ENCODE assay signal across 8 cellular contexts in the genomic region with DNA sequence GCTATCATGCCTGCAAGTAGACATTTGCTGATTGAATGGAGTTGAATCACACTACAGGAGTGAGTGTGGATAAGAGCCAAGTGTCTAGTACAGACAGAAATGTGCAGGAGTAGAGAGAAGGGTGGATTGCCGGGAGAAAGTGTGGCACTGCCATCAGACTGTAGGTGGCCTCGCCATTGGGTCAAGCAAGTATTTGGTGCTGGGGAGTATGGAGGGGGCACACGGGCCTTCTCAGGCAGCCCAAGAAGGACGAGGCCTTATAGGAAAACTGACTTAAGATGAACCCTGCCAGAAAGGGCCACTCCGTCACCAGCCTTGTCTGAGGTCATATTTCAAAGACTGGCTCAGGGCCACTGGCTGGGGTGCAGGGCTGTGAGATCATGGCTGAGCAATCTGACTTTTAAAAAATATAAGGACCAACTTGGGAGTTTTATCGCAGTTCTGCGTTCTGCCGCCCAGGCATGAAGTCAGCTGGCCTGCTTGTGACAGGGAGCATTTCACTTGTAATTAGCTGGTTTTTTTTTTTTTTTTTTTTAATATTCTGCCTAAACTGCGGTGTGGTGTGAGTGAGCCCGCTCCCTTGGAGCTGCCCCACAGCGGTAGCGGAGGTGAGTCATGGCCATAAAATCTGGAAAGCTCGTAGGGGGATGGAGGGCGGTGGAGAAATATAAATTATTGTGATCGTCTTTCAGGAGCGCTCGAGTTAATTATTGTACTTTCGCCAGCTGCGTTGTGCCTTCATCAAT.
DNase-seq lines count a peak whose midpoint lies in the region; ATAC-seq lines count a peak whose summit lies in the region.

No MANE protein-coding gene starts in this region.

- ATAC-seq in left ventricle myocardium superior = peak; percentile 85
- no peak for ATAC-seq in naive thymus-derived CD8-positive, alpha-beta T cell
- ATAC-seq in activated naive CD4-positive, alpha-beta T cell treated with anti-CD3 and anti-CD28 coated beads, Interleukin-2, amount 50 U/mL, for 72 hours = no peak

- H3K36me3 Mint-ChIP-seq in naive thymus-derived CD8-positive, alpha-beta T cell = no peaks in the 10 kb centered on the region
- H3K36me3 Mint-ChIP-seq in activated naive CD4-positive, alpha-beta T cell treated with anti-CD3 and anti-CD28 coated beads, Interleukin-2, amount 50 U/mL, for 72 hours = no peaks in the 10 kb centered on the region

- no peaks in the 10 kb centered on the region for H3K9me3 ChIP-seq in SJSA1 (replicated peaks)
- H3K9me3 ChIP-seq in stomach smooth muscle (ENCODE audit: control insufficient read depth in 2 of 2, low read length in 2 of 2) = no peaks in the 10 kb centered on the region

- H3K4me1 Mint-ChIP-seq in naive thymus-derived CD8-positive, alpha-beta T cell = no peaks in the 10 kb centered on the region

- no peak overlapping the region for H3K4me3 Mint-ChIP-seq in naive thymus-derived CD8-positive, alpha-beta T cell

- H3K4me3 ChIP-seq in SJSA1 (0 out of 2 replicates have a peak overlapping the region, but pooled peaks have one; percentile 12), stomach smooth muscle (ENCODE audit: low read length in 2 of 2) (peak overlapping the region in 1 of 2 donors; percentile 47)

- H3K27ac ChIP-seq in SJSA1 (peak overlapping the region; percentile 80), stomach smooth muscle (ENCODE audit: low read length) (peak overlapping the region; percentile 11)

- no peaks in the 10 kb centered on the region for H3K27me3 ChIP-seq in SJSA1 (replicated peaks)
- H3K27me3 ChIP-seq in stomach smooth muscle (ENCODE audit: control insufficient read depth in 1 of 2, insufficient read depth in 2 of 2, low read length in 2 of 2) = no peaks in the 10 kb centered on the region

- H3K27ac Mint-ChIP-seq in naive thymus-derived CD8-positive, alpha-beta T cell = no peak overlapping the region
- no peak overlapping the region for H3K27ac Mint-ChIP-seq in activated naive CD4-positive, alpha-beta T cell treated with anti-CD3 and anti-CD28 coated beads, Interleukin-2, amount 50 U/mL, for 72 hours

- POLR2A ChIA-PET in naive thymus-derived CD8-positive, alpha-beta T cell (lab: Charles Lee) = no interaction called here

- peaks cover 19% of the 10 kb centered on the region for H3K4me1 ChIP-seq in SJSA1 (replicated peaks)
- peaks cover 9% of the 10 kb centered on the region for H3K4me1 ChIP-seq in stomach smooth muscle (ENCODE audit: control insufficient read depth, insufficient read depth, low read length)

- peaks cover 1 to 16% (median 4%) of the 10 kb centered on the region in 5 donors for H3K27me3 Mint-ChIP-seq in naive thymus-derived CD8-positive, alpha-beta T cell

- DNase-seq in HS-27A (ENCODE audit: low read depth) = peak; percentile 51
- DNase-seq in SJSA1 (ENCODE audit: low read depth in 1 of 2, low spot score in 2 of 2) = peak; percentile 73 to 88
- DNase-seq in left ventricle myocardium superior = peak; percentile 53
- no peak for DNase-seq in naive thymus-derived CD8-positive, alpha-beta T cell
- DNase-seq in activated naive CD4-positive, alpha-beta T cell treated with anti-CD3 and anti-CD28 coated beads, Interleukin-2, amount 50 U/mL, for 72 hours (ENCODE audit: low spot score in 2 of 2) = no peak
- no peak for DNase-seq in NCI-H82 treated with DMSO at 0.1 percent for 48 hours (lab: John Stamatoyannopoulos, UW; ENCODE audit: unreplicated experiment)
- no peak for DNase-seq in midbrain (lab: John Stamatoyannopoulos, UW)

- intact Hi-C loops in left ventricle myocardium superior (cut with micrococcal nuclease) = no loop called here

- H3K9ac ChIP-seq in stomach smooth muscle (ENCODE audit: low read length in 2 of 2) = no peak overlapping the region

- H3K36me3 ChIP-seq in SJSA1 (no peaks in the 10 kb centered on the region), stomach smooth muscle (ENCODE audit: control insufficient read depth in 2 of 2, insufficient read depth in 2 of 2, low read length in 2 of 2) (no peaks in the 10 kb centered on the region)

- peaks cover 0 to 5% (median 0%) of the 10 kb centered on the region in 9 donors for H3K9me3 Mint-ChIP-seq in naive thymus-derived CD8-positive, alpha-beta T cell
- H3K9me3 Mint-ChIP-seq in activated naive CD4-positive, alpha-beta T cell treated with anti-CD3 and anti-CD28 coated beads, Interleukin-2, amount 50 U/mL, for 72 hours = no peaks in the 10 kb centered on the region

Comparison
In these comparisons a context has a peak if more than half of its experiments do, and no peak if none do; other contexts are left out.
1. DNase-seq: peak in HS-27A (single experiment), SJSA1 (2 of 2) and left ventricle myocardium superior (single experiment); none in naive thymus-derived CD8-positive, alpha-beta T cell (0 of 10), activated naive CD4-positive, alpha-beta T cell treated with anti-CD3 and anti-CD28 coated beads, Interleukin-2, amount 50 U/mL, for 72 hours (0 of 2), NCI-H82 treated with DMSO at 0.1 percent for 48 hours (single experiment) and midbrain (single experiment).